ENCODE assay signal across 1 cellular context in the genomic region with DNA sequence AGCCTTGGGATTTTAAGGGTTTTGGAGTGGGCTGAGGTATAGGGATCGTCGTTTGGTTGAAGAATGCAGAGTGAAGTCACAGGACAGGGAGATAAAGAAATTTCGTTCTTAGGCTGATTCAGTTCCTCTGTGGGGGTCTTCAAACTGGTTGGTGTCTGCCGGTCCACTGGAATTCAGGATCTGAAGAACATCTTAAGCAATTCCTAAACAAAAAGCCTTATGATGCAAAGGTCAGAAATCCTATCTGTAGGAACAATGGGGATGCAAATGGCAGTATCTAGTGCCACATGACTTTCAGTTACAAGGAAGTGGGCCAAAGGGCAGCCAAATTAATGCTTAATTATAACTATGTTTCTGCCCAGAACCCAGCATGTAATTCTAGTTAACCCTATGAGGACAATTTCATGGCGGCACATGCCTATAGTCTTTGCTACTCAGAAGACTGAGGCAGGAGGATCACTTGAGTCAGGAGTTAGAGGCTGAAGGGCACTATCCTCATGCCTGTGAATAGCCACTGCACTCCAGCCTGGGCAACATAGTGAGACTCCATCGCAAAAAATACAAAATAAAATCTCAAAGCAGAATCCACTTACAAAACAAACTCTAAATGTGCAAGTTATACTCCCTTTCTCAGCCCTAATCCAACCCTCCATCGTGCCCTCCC.
TF ChIP-seq lines count a peak whose summit lies in the region.

No MANE protein-coding gene starts in this region.

TF ChIP-seq in HepG2, 621 proteins besides CTCF, POLR2A, EP300 and RAD21:
- TF ChIP-seq HNF4A (CRISPR knock-in tag; IDR thresholded peaks at IDR 0.05) (peak; percentile 21; the same call in 1 of the 2 replicates), MZF1 (CRISPR knock-in tag; IDR thresholded peaks at IDR 0.05; ENCODE audit: borderline replicate concordance) (no peak), SOX13 (IDR thresholded peaks at IDR 0.05) (no peak), SOX13 (CRISPR knock-in tag; conservative IDR thresholded peaks at IDR 0.05 in 1 of 2, IDR thresholded peaks at IDR 0.05 in 1 of 2) (peak in 1 of 2 experiments; percentile 40; a peak in 1 of 4 replicates), ZSCAN25 (CRISPR knock-in tag; IDR thresholded peaks at IDR 0.05) (0 out of 2 replicates have a peak, but pooled peaks have one; percentile 52), ZMAT3 (CRISPR knock-in tag; conservative IDR thresholded peaks at IDR 0.05) (no peak), SOX5 (CRISPR knock-in tag; IDR thresholded peaks at IDR 0.05; ENCODE audit: borderline replicate concordance) (peak; percentile 18; the same call in 1 of the 2 replicates), WIZ (CRISPR knock-in tag; IDR thresholded peaks at IDR 0.05) (0 out of 2 replicates have a peak, but pooled peaks have one; percentile 44), EED (CRISPR knock-in tag; IDR thresholded peaks at IDR 0.05) (peak; percentile 31; the same call in 1 of the 2 replicates), ZNF121 (CRISPR knock-in tag; IDR thresholded peaks at IDR 0.05) (peak; percentile 86), ZNF629 (CRISPR knock-in tag; conservative IDR thresholded peaks at IDR 0.05) (0 out of 2 replicates have a peak, but pooled peaks have one; percentile 14), RCOR2 (CRISPR knock-in tag; IDR thresholded peaks at IDR 0.05) (peak; percentile 6; the same call in 1 of the 2 replicates), GATAD2A (CRISPR knock-in tag; IDR thresholded peaks at IDR 0.05) (no peak), TBX2 (CRISPR knock-in tag; IDR thresholded peaks at IDR 0.05; ENCODE audit: borderline replicate concordance) (peak; percentile 15; the same call in 1 of the 2 replicates), NR2F2 (IDR thresholded peaks at IDR 0.05; ENCODE audit: borderline replicate concordance, low read depth) (no peak)
- TF ChIP-seq, protein P1, sequence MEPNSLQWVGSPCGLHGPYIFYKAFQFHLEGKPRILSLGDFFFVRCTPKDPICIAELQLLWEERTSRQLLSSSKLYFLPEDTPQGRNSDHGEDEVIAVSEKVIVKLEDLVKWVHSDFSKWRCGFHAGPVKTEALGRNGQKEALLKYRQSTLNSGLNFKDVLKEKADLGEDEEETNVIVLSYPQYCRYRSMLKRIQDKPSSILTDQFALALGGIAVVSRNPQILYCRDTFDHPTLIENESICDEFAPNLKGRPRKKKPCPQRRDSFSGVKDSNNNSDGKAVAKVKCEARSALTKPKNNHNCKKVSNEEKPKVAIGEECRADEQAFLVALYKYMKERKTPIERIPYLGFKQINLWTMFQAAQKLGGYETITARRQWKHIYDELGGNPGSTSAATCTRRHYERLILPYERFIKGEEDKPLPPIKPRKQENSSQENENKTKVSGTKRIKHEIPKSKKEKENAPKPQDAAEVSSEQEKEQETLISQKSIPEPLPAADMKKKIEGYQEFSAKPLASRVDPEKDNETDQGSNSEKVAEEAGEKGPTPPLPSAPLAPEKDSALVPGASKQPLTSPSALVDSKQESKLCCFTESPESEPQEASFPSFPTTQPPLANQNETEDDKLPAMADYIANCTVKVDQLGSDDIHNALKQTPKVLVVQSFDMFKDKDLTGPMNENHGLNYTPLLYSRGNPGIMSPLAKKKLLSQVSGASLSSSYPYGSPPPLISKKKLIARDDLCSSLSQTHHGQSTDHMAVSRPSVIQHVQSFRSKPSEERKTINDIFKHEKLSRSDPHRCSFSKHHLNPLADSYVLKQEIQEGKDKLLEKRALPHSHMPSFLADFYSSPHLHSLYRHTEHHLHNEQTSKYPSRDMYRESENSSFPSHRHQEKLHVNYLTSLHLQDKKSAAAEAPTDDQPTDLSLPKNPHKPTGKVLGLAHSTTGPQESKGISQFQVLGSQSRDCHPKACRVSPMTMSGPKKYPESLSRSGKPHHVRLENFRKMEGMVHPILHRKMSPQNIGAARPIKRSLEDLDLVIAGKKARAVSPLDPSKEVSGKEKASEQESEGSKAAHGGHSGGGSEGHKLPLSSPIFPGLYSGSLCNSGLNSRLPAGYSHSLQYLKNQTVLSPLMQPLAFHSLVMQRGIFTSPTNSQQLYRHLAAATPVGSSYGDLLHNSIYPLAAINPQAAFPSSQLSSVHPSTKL (CRISPR knock-in tag; IDR thresholded peaks at IDR 0.05): 0 out of 2 replicates have a peak, but pooled peaks have one; percentile 4
- TF ChIP-seq, protein P2, sequence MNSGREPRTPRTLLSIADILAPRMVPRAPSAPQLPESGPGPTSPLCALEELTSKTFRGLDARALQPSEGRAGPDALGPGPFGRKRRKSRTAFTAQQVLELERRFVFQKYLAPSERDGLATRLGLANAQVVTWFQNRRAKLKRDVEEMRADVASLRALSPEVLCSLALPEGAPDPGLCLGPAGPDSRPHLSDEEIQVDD (CRISPR knock-in tag; IDR thresholded peaks at IDR 0.05; ENCODE audit: borderline replicate concordance): no peak
